1 cellular context compared by ENCODE assay signal in genomic region chr6:150316936-150317335, GRCh38.
TF ChIP-seq lines count a peak whose summit lies in the region.

No MANE protein-coding gene starts in this region.

TF ChIP-seq in K562, 482 proteins besides CTCF, POLR2A, EP300 and RAD21 (continued from another document and continues in another):
- TF ChIP-seq, protein P1, sequence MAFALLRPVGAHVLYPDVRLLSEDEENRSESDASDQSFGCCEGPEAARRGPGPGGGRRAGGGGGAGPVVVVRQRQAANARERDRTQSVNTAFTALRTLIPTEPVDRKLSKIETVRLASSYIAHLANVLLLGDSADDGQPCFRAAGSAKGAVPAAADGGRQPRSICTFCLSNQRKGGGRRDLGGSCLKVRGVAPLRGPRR (CRISPR knock-in tag; IDR thresholded peaks at IDR 0.05), result 0 out of 2 replicates have a peak, but pooled peaks have one; percentile 44
- TF ChIP-seq PREB (CRISPR knock-in tag; IDR thresholded peaks at IDR 0.05) (no peak), SMARCE1 (IDR thresholded peaks at IDR 0.05) (no peak), RREB1 (CRISPR knock-in tag; IDR thresholded peaks at IDR 0.05) (peak; percentile 57; the same call in 1 of the 2 replicates), MYC (IDR thresholded peaks at IDR 0.05; ENCODE audit: low read depth, low read length) (no peak), MYC (CRISPR knock-in tag; IDR thresholded peaks at IDR 0.05; ENCODE audit: borderline replicate concordance, low read depth) (0 out of 2 replicates have a peak, but pooled peaks have one; percentile 21), PTRF (tag; IDR thresholded peaks at IDR 0.05) (peak; percentile 73; the same call in 1 of the 2 replicates), PHF8 (IDR thresholded peaks at IDR 0.05; ENCODE audit: borderline replicate concordance, low read length) (no peak), ARID4B (CRISPR knock-in tag; IDR thresholded peaks at IDR 0.05) (no peak), KLF6 (CRISPR knock-in tag; IDR thresholded peaks at IDR 0.05; ENCODE audit: borderline replicate concordance) (peak; percentile 63; the same call in 1 of the 2 replicates), EP400 (IDR thresholded peaks at IDR 0.05) (no peak), NELFE (IDR thresholded peaks at IDR 0.05; ENCODE audit: insufficient read depth, insufficient read length) (no peak), CBFB (CRISPR knock-in tag; IDR thresholded peaks at IDR 0.05) (no peak), MGA (IDR thresholded peaks at IDR 0.05) (peak; percentile 74), SMAD3 (CRISPR knock-in tag; conservative IDR thresholded peaks at IDR 0.05) (0 out of 2 replicates have a peak, but pooled peaks have one; percentile 43), MTF1 (CRISPR knock-in tag; IDR thresholded peaks at IDR 0.05; ENCODE audit: borderline replicate concordance) (no peak), ZNF134 (CRISPR knock-in tag; conservative IDR thresholded peaks at IDR 0.05) (no peak), TOE1 (IDR thresholded peaks at IDR 0.05; ENCODE audit: borderline replicate concordance) (no peak), TOE1 (CRISPR knock-in tag; IDR thresholded peaks at IDR 0.05; ENCODE audit: borderline replicate concordance, low read depth) (no peak), BDP1 (IDR thresholded peaks at IDR 0.05; ENCODE audit: insufficient read depth, insufficient read length) (no peak), RBFOX2 (IDR thresholded peaks at IDR 0.05; ENCODE audit: low read depth, low read length) (peak; percentile 29), ZBTB12 (CRISPR knock-in tag; IDR thresholded peaks at IDR 0.05) (peak; percentile 22; the same call in 1 of the 2 replicates), CHD2 (IDR thresholded peaks at IDR 0.05; ENCODE audit: low read depth, low read length) (no peak)
- TF ChIP-seq, protein P2, sequence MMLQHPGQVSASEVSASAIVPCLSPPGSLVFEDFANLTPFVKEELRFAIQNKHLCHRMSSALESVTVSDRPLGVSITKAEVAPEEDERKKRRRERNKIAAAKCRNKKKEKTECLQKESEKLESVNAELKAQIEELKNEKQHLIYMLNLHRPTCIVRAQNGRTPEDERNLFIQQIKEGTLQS (IDR thresholded peaks at IDR 0.05), result no peak
- TF ChIP-seq, protein P2 (CRISPR knock-in tag; conservative IDR thresholded peaks at IDR 0.05), result no peak
- TF ChIP-seq, protein P3, sequence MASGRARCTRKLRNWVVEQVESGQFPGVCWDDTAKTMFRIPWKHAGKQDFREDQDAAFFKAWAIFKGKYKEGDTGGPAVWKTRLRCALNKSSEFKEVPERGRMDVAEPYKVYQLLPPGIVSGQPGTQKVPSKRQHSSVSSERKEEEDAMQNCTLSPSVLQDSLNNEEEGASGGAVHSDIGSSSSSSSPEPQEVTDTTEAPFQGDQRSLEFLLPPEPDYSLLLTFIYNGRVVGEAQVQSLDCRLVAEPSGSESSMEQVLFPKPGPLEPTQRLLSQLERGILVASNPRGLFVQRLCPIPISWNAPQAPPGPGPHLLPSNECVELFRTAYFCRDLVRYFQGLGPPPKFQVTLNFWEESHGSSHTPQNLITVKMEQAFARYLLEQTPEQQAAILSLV (tag; IDR thresholded peaks at IDR 0.05), result peak; percentile 61
